In the genomic region with DNA sequence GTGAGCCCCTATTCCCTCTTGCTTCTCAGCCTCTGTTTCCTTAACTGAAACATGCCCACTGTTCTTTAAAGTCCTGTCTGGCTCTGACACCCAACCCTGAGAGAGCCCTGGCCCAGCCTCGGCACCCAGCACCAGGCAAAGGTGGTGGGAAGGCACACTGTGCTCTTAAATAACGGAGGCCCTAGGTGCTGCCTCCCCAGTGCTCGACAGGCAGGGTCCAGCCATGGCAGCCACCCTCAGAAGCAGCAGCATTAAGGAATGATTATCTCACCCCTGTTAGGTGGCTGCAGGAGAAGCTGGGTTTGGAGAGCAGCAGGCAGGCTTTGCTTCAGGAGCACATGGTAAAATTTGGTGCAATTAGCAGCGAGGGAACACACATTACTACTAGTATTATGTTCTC, we compare ENCODE assay signal across 13 cellular contexts.
A peak's percentile ranks its signal among the peaks of the same experiment; 100 is the strongest.
DNase-seq lines count a peak whose midpoint lies in the region; ATAC-seq and TF ChIP-seq lines count a peak whose summit lies in the region.
"Had no signal": no experiment of that assay in that cellular context is flagged by ENCODE, and none has a peak within 500 bp of the region (broad histone marks: within the 10 kb centered on the region; RNA-seq: fewer than 3 reads in every experiment).

No MANE protein-coding gene starts in this region.

- H2AFZ ChIP-seq in neural progenitor cell (replicated peaks): no peak overlapping the region

- intact Hi-C loops in activated T-helper 1 cell treated with anti-CD3 and anti-CD28 coated beads, Interleukin-12 subunit alpha, Interleukin-12 subunit beta, Interleukin-2, Interleukin-4 antibody, amounts not matched to agents 30 ng/mL and 10 ng/mL and 1 ng/mL, durations not matched to agents 14 hours and 24 hours and 36 hours (cut with micrococcal nuclease): no loop called here

- no peaks in the 10 kb centered on the region for H4K20me1 ChIP-seq in neural progenitor cell (ENCODE audit: low read depth)

- H3K4me3 Mint-ChIP-seq in neural progenitor cell: no peak overlapping the region
- H3K4me3 Mint-ChIP-seq in activated T-helper 1 cell treated with anti-CD3 and anti-CD28 coated beads, Interleukin-12 subunit alpha, Interleukin-12 subunit beta, Interleukin-2, Interleukin-4 antibody, amounts not matched to agents 30 ng/mL and 10 ng/mL and 1 ng/mL, durations not matched to agents 14 hours and 24 hours and 36 hours: no peak overlapping the region

- H3K27ac ChIP-seq in SK-N-MC (no peak overlapping the region), neural progenitor cell (no peak overlapping the region)

- peaks cover 4% of the 10 kb centered on the region for H3K9me3 Mint-ChIP-seq in neural progenitor cell
- H3K9me3 Mint-ChIP-seq in activated T-helper 1 cell treated with anti-CD3 and anti-CD28 coated beads, Interleukin-12 subunit alpha, Interleukin-12 subunit beta, Interleukin-2, Interleukin-4 antibody, amounts not matched to agents 30 ng/mL and 10 ng/mL and 1 ng/mL, durations not matched to agents 14 hours and 24 hours and 36 hours: no peaks in the 10 kb centered on the region

- H3K4me1 Mint-ChIP-seq in neural progenitor cell: peaks cover 6% of the 10 kb centered on the region
- H3K4me1 Mint-ChIP-seq in activated T-helper 1 cell treated with anti-CD3 and anti-CD28 coated beads, Interleukin-12 subunit alpha, Interleukin-12 subunit beta, Interleukin-2, Interleukin-4 antibody, amounts not matched to agents 30 ng/mL and 10 ng/mL and 1 ng/mL, durations not matched to agents 14 hours and 24 hours and 36 hours (ENCODE audit: low read depth): no peaks in the 10 kb centered on the region

- H3F3A ChIP-seq in neural progenitor cell (ENCODE audit: low read depth): no peaks in the 10 kb centered on the region

- no peaks in the 10 kb centered on the region for H3K27me3 ChIP-seq in neural progenitor cell

- H3K4me3 ChIP-seq in SK-N-MC: no peak overlapping the region
- H3K4me3 ChIP-seq in neural progenitor cell: no peak overlapping the region

- H3K4me2 ChIP-seq in neural progenitor cell: no peak overlapping the region

- DNase-seq in Ammon's horn (ENCODE audit: low spot score) (peak; percentile 41), DMS 273 treated with DMSO at 0.1 percent for 48 hours (lab: John Stamatoyannopoulos, UW) (peak; percentile 38), SK-N-MC (ENCODE audit: low read depth, low spot score) (no peak), neural progenitor cell (ENCODE audit: low spot score) (no peak), NCI-H2227 treated with DMSO at 0.1 percent for 48 hours (lab: John Stamatoyannopoulos, UW) (no peak)
- DNase-seq in activated T-helper 1 cell treated with anti-CD3 and anti-CD28 coated beads, Interleukin-12 subunit alpha, Interleukin-12 subunit beta, Interleukin-2, Interleukin-4 antibody, amounts not matched to agents 30 ng/mL and 10 ng/mL and 1 ng/mL, durations not matched to agents 14 hours and 24 hours and 36 hours (ENCODE audit: low spot score): no peak
- DNase-seq: COR-L47, DMS53, HCEC 1CT, NCI-H1105 treated with DMSO at 0.1 percent for 48 hours, NCI-H187 treated with DMSO at 0.1 percent for 48 hours had no signal

- H3K36me3 Mint-ChIP-seq in neural progenitor cell: no peaks in the 10 kb centered on the region
- no peaks in the 10 kb centered on the region for H3K36me3 Mint-ChIP-seq in activated T-helper 1 cell treated with anti-CD3 and anti-CD28 coated beads, Interleukin-12 subunit alpha, Interleukin-12 subunit beta, Interleukin-2, Interleukin-4 antibody, amounts not matched to agents 30 ng/mL and 10 ng/mL and 1 ng/mL, durations not matched to agents 14 hours and 24 hours and 36 hours (ENCODE audit: low read depth)
- H3K36me3 Mint-ChIP-seq: CD14-positive monocyte had no signal

- no peak for TF ChIP-seq CTCF in neural progenitor cell (IDR thresholded peaks at IDR 0.05)

- no peaks in the 10 kb centered on the region for H3K79me2 ChIP-seq in neural progenitor cell (ENCODE audit: low read depth)

- H3K27me3 Mint-ChIP-seq in neural progenitor cell (ENCODE audit: insufficient read depth, low read depth): peaks cover 10% of the 10 kb centered on the region
- peaks cover 13% of the 10 kb centered on the region for H3K27me3 Mint-ChIP-seq in activated T-helper 1 cell treated with anti-CD3 and anti-CD28 coated beads, Interleukin-12 subunit alpha, Interleukin-12 subunit beta, Interleukin-2, Interleukin-4 antibody, amounts not matched to agents 30 ng/mL and 10 ng/mL and 1 ng/mL, durations not matched to agents 14 hours and 24 hours and 36 hours (ENCODE audit: insufficient read depth)

- peak overlapping the region; percentile 78 for H3K27ac Mint-ChIP-seq in neural progenitor cell
- H3K27ac Mint-ChIP-seq in activated T-helper 1 cell treated with anti-CD3 and anti-CD28 coated beads, Interleukin-12 subunit alpha, Interleukin-12 subunit beta, Interleukin-2, Interleukin-4 antibody, amounts not matched to agents 30 ng/mL and 10 ng/mL and 1 ng/mL, durations not matched to agents 14 hours and 24 hours and 36 hours: no peak overlapping the region

- peak overlapping the region; percentile 37 for H3K9ac ChIP-seq in SK-N-MC (ENCODE audit: insufficient read length)
- H3K9ac ChIP-seq in neural progenitor cell: no peak overlapping the region

- H3K4me1 ChIP-seq in neural progenitor cell: no peaks in the 10 kb centered on the region

- no peaks in the 10 kb centered on the region for H3K36me3 ChIP-seq in SK-N-MC (ENCODE audit: insufficient read depth, low read length)
- no peaks in the 10 kb centered on the region for H3K36me3 ChIP-seq in neural progenitor cell

- H3K9me3 ChIP-seq in SK-N-MC (ENCODE audit: low read depth, low read length) (no peaks in the 10 kb centered on the region), neural progenitor cell (ENCODE audit: low read depth) (no peaks in the 10 kb centered on the region)

- ATAC-seq in GM19023 (IDR thresholded peaks at IDR 0.05; ENCODE audit: unreplicated experiment): no peak

Comparison
In these comparisons a context has a peak if more than half of its experiments do, and no peak if none do; other contexts are left out.
1. DNase-seq: peak in Ammon's horn (single experiment) and DMS 273 treated with DMSO at 0.1 percent for 48 hours (single experiment); none in SK-N-MC (single experiment), neural progenitor cell (single experiment), activated T-helper 1 cell treated with anti-CD3 and anti-CD28 coated beads, Interleukin-12 subunit alpha, Interleukin-12 subunit beta, Interleukin-2, Interleukin-4 antibody, amounts not matched to agents 30 ng/mL and 10 ng/mL and 1 ng/mL, durations not matched to agents 14 hours and 24 hours and 36 hours (single experiment) and NCI-H2227 treated with DMSO at 0.1 percent for 48 hours (single experiment).